ENCODE assay signal across 11 cellular contexts in genomic region chr5:134099288-134099872, GRCh38. TPM values are rescaled to one million over a fixed set of nuclear protein-coding genes. Genes with fewer than 3 reads are reported as not detected.
DNase-seq lines count a peak whose midpoint lies in the region; ATAC-seq and TF ChIP-seq lines count a peak whose summit lies in the region.
"Had no signal": no experiment of that assay in that cellular context is flagged by ENCODE, and none has a peak within 500 bp of the region (broad histone marks: within the 10 kb centered on the region; RNA-seq: fewer than 3 reads in every experiment).

No MANE protein-coding gene starts in this region.

- no peak for DNase-seq in stimulated activated naive CD8-positive, alpha-beta T cell treated with anti-CD3 and anti-CD28 coated beads, Interleukin-15, Interleukin-2, amounts not matched to agents 100 U/mL and 50 U/mL, for 24 hours
- no peak for DNase-seq in Panc1 (ENCODE audit: low read depth, low spot score)
- DNase-seq in hepatocyte (ENCODE audit: low spot score), result no peak
- no peak for DNase-seq in transverse colon
- no peak for DNase-seq in nucleus accumbens (lab: John Stamatoyannopoulos, UW)
- no peak for DNase-seq in HUDEP-2 (lab: John Stamatoyannopoulos, UW; ENCODE audit: unreplicated experiment in 76 of 76)
- no peak for DNase-seq in CD1c-positive myeloid dendritic cell (ENCODE audit: extremely low spot score)
- DNase-seq: activated effector memory CD4-positive, alpha-beta T cell treated with Interleukin-2 at 50 U/mL for 16 hours had no signal

- in situ Hi-C loops in Panc1 (cut with HindIII; ENCODE audit: low pct_unique_long_range_greater_than_20kb, low sequenced_read_pairs) (no loop called here), transverse colon (cut with MboI; ENCODE audit: low pct_ligation_motif_present in 1 of 4, low pct_unique_long_range_greater_than_20kb in 1 of 4, low sequenced_read_pairs in 3 of 4) (loop anchor here in 1 of 4 donors (10.0 kb wide), 1 partner anchor 45 kb away; no protein-coding TSS in a partner anchor)

- H3K4me2 ChIP-seq in hepatocyte, result no peak overlapping the region

- no peak for TF ChIP-seq EP300 in transverse colon (IDR thresholded peaks at IDR 0.05; ENCODE audit: low read depth)

- no peak overlapping the region for H2AFZ ChIP-seq in hepatocyte

- no peak overlapping the region for H3K4me3 ChIP-seq in Panc1 (ENCODE audit: low read depth in 2 of 2, low read length in 2 of 2)
- H3K4me3 ChIP-seq in hepatocyte, result no peak overlapping the region
- H3K4me3 ChIP-seq in transverse colon, result no peak overlapping the region
- H3K4me3 ChIP-seq: coronary artery had no signal

- TF ChIP-seq POLR2A in transverse colon (IDR thresholded peaks at IDR 0.05), result no peak

- no peaks in the 10 kb centered on the region for H3K79me2 ChIP-seq in hepatocyte

- no peaks in the 10 kb centered on the region for H3K27me3 Mint-ChIP-seq in stimulated activated naive CD8-positive, alpha-beta T cell treated with anti-CD3 and anti-CD28 coated beads, Interleukin-15, Interleukin-2, amounts not matched to agents 100 ng/mL and 50 ng/mL, for 24 hours

- H4K20me1 ChIP-seq in hepatocyte (ENCODE audit: insufficient read depth, poor library complexity, severe bottlenecking), result no peaks in the 10 kb centered on the region

- H3K36me3 Mint-ChIP-seq in stimulated activated naive CD8-positive, alpha-beta T cell treated with anti-CD3 and anti-CD28 coated beads, Interleukin-15, Interleukin-2, amounts not matched to agents 100 ng/mL and 50 ng/mL, for 24 hours (ENCODE audit: low read depth), result no peaks in the 10 kb centered on the region

- H3K27ac ChIP-seq in Panc1 (ENCODE audit: low read length), result peak overlapping the region; percentile 68; the same call in 1 of the 2 replicates
- H3K27ac ChIP-seq in hepatocyte, result peak overlapping the region; percentile 68
- H3K27ac ChIP-seq in transverse colon, result peak overlapping the region in 3 of 4 donors; percentile 42 to 52 (median 44)
- H3K27ac ChIP-seq: VCaP had no signal

- H3K4me3 Mint-ChIP-seq in stimulated activated naive CD8-positive, alpha-beta T cell treated with anti-CD3 and anti-CD28 coated beads, Interleukin-15, Interleukin-2, amounts not matched to agents 100 ng/mL and 50 ng/mL, for 24 hours, result peak overlapping the region; percentile 32

- H3K4me1 ChIP-seq in Panc1 (ENCODE audit: control insufficient read depth, insufficient read depth, low read length) (peaks cover 20% of the 10 kb centered on the region), hepatocyte (ENCODE audit: insufficient read depth) (peaks cover 27% of the 10 kb centered on the region), transverse colon (peaks cover 5 to 30% (median 6%) of the 10 kb centered on the region in 4 donors)

- no TSS peak for BruUV-seq in Panc1 (replicated peaks; lab: Mats Ljungman, UMichigan)

- H3K9me3 ChIP-seq in Panc1 (ENCODE audit: control insufficient read depth, insufficient read depth, low read depth, low read length), result no peaks in the 10 kb centered on the region
- H3K9me3 ChIP-seq in hepatocyte (ENCODE audit: low read depth), result no peaks in the 10 kb centered on the region
- no peaks in the 10 kb centered on the region for H3K9me3 ChIP-seq in transverse colon

- H3K27ac Mint-ChIP-seq in stimulated activated naive CD8-positive, alpha-beta T cell treated with anti-CD3 and anti-CD28 coated beads, Interleukin-15, Interleukin-2, amounts not matched to agents 100 ng/mL and 50 ng/mL, for 24 hours, result peak overlapping the region; percentile 85

- no peaks in the 10 kb centered on the region for H3K9me3 Mint-ChIP-seq in stimulated activated naive CD8-positive, alpha-beta T cell treated with anti-CD3 and anti-CD28 coated beads, Interleukin-15, Interleukin-2, amounts not matched to agents 100 ng/mL and 50 ng/mL, for 24 hours

- peaks cover 79% of the 10 kb centered on the region for H3K4me1 Mint-ChIP-seq in stimulated activated naive CD8-positive, alpha-beta T cell treated with anti-CD3 and anti-CD28 coated beads, Interleukin-15, Interleukin-2, amounts not matched to agents 100 ng/mL and 50 ng/mL, for 24 hours (ENCODE audit: low read depth)

- no peaks in the 10 kb centered on the region for H3K9me2 ChIP-seq in hepatocyte (replicated peaks; ENCODE audit: insufficient read depth)

- intact Hi-C loops in Panc1 (cut with micrococcal nuclease; ENCODE audit: unreplicated experiment), result no loop called here
- intact Hi-C loops in transverse colon (cut with DNase I; ENCODE audit: low total_unique reads), result no loop called here

- H3K27me3 ChIP-seq in Panc1 (ENCODE audit: control insufficient read depth, insufficient read depth, low read length), result no peaks in the 10 kb centered on the region
- no peaks in the 10 kb centered on the region for H3K27me3 ChIP-seq in hepatocyte
- no peaks in the 10 kb centered on the region for H3K27me3 ChIP-seq in transverse colon

- no peaks in the 10 kb centered on the region for H3K36me3 ChIP-seq in Panc1 (ENCODE audit: control insufficient read depth, insufficient read depth, low read length)
- H3K36me3 ChIP-seq in hepatocyte (replicated peaks; ENCODE audit: insufficient read depth, low read depth), result no peaks in the 10 kb centered on the region
- H3K36me3 ChIP-seq in transverse colon, result no peaks in the 10 kb centered on the region

- POLR2A ChIA-PET in Panc1 (lab: Charles Lee), result no interaction called here

- 75% methylated on average over 11 of the region's 11 CpGs for WGBS in hepatocyte (ENCODE audit: low lambda C conversion rate, missing lambda C conversion rate)
- 80 to 87% methylated on average over 6 to 11 of the region's 11 CpGs for WGBS in transverse colon (ENCODE audit: low coverage in 1 of 2), 2 donors

- TF ChIP-seq CTCF in Panc1 (IDR thresholded peaks at IDR 0.05) (no peak), hepatocyte (IDR thresholded peaks at IDR 0.05; ENCODE audit: poor library complexity) (no peak), transverse colon (IDR thresholded peaks at IDR 0.05) (no peak)

- no peak for ATAC-seq in stimulated activated naive CD8-positive, alpha-beta T cell treated with anti-CD3 and anti-CD28 coated beads, Interleukin-15, Interleukin-2, amounts not matched to agents 100 U/mL and 50 U/mL, for 24 hours
- no peak for ATAC-seq in Panc1

- CTCF ChIA-PET in Panc1 (lab: Charles Lee), result no interaction called here

RNA-seq across cellular contexts. Expression of gene TCF7, which starts 15.1 kb away (rescaled TPM):
- total RNA-seq in Panc1 (2021; ENCODE audit: unreplicated experiment) (24.0 TPM), hepatocyte (5.1 and 7.5 TPM in 2 replicates), transverse colon (1 to 10 TPM in 3 of 4 donors, under 1 TPM in 1; 0.60 to 7.1 (median 3.1) TPM)
- 45.5 TPM for polyA plus RNA-seq in Panc1 (2012; ENCODE audit: insufficient read length)
- 5.7 and 8.1 TPM in 2 replicates for polyA plus RNA-seq in hepatocyte
